Comparison of ENCODE assay signal across 30 cellular contexts in the genomic region with DNA sequence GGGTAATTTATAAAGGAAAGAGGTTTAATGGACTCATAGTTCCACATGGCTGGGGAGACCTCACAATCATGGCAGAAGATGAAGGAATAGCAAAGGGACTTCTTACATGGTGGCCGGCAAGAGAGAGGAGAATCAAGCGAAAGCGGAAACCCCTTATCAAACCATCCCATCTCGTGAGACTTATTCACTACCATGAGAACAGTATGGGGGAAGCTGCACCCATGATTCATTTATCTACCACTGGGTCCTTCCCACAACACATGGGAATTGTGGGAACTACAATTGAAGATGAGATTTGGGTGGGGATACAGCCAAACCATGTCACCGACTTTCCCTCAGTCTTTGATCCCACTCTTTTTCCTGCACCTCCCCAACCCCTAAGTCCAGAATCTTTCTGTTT.
"Had no signal": no experiment of that assay in that cellular context is flagged by ENCODE, and none has a peak within 500 bp of the region (broad histone marks: within the 10 kb centered on the region; RNA-seq: fewer than 3 reads in every experiment).

No MANE protein-coding gene starts in this region.

- DNase-seq: naive thymus-derived CD4-positive, alpha-beta T cell; natural killer cell; nephron progenitor cell; nucleus accumbens; pancreas; right cardiac atrium; right lobe of liver; spleen; stimulated activated CD4-positive, alpha-beta T cell treated with anti-CD3 and anti-CD28 coated beads, Interleukin-12 subunit alpha, Interleukin-12 subunit beta, amount 100 ng/mL, for 4 hours; stimulated activated CD4-positive, alpha-beta T cell treated with anti-CD3 and anti-CD28 coated beads, Interleukin-1b, Interleukin-23, amount 100 ng/mL, for 48 hours; stimulated activated CD4-positive, alpha-beta T cell treated with anti-CD3 and anti-CD28 coated beads, Interleukin-4, amount 100 ng/mL, for 1 hour; stimulated activated CD4-positive, alpha-beta T cell treated with anti-CD3 and anti-CD28 coated beads, Interleukin-4, amount 100 ng/mL, for 4 hours; stimulated activated CD8-positive, alpha-beta memory T cell treated with anti-CD3 and anti-CD28 coated beads, Interleukin-4, amount 100 ng/mL, for 48 hours; stimulated activated naive CD4-positive, alpha-beta T cell; stimulated activated naive CD8-positive, alpha-beta T cell treated with anti-CD3 and anti-CD28 coated beads, Interleukin-15, amount 100 ng/mL, for 72 hours; stimulated activated naive CD8-positive, alpha-beta T cell treated with anti-CD3 and anti-CD28 coated beads, Interleukin-15, Interleukin-2, amounts not matched to agents 100 U/mL and 50 U/mL, for 24 hours; substantia nigra; testis; tibial artery; transverse colon; upper lobe of right lung; uterus had no signal

- FAIRE-seq: pancreas had no signal

- H3K36me3 Mint-ChIP-seq: natural killer cell; stimulated activated memory B cell treated with anti-CD40 and anti-IgM and Interleukin-4, amounts not matched to agents 10 μg/mL and 1 μg/mL and 100 μg/mL, for 72 hours; type B pancreatic cell had no signal

- H3K4me3 Mint-ChIP-seq: naive thymus-derived CD4-positive, alpha-beta T cell; natural killer cell; nephron progenitor cell; neural crest cell; stimulated activated memory B cell treated with anti-CD40 and anti-IgM and Interleukin-4, amounts not matched to agents 10 μg/mL and 1 μg/mL and 100 μg/mL, for 72 hours; stimulated activated naive CD8-positive, alpha-beta T cell treated with anti-CD3 and anti-CD28 coated beads, Interleukin-15, amount 100 ng/mL, for 72 hours; type B pancreatic cell had no signal

- H3K4me1 Mint-ChIP-seq: natural killer cell; stimulated activated memory B cell treated with anti-CD40 and anti-IgM and Interleukin-4, amounts not matched to agents 10 μg/mL and 1 μg/mL and 100 μg/mL, for 72 hours had no signal

- H3K4me1 ChIP-seq: pancreas, right lobe of liver had no signal

- H3K9me3 ChIP-seq: neutrophil, pancreas, prostate gland, right lobe of liver, spleen, suprapubic skin, testis, tibial artery, transverse colon, upper lobe of right lung, uterus had no signal

- H3K4me3 ChIP-seq: pancreas, prostate gland, right lobe of liver, skin epidermis, smooth muscle cell, spleen, suprapubic skin, testis, tibial artery, transverse colon, upper lobe of right lung, uterus had no signal

- H3K4me2 ChIP-seq: smooth muscle cell had no signal

- ATAC-seq: naive thymus-derived CD4-positive, alpha-beta T cell; natural killer cell; pancreas; right cardiac atrium; right lobe of liver; stimulated activated memory B cell treated with anti-CD40 and anti-IgM and Interleukin-4, amounts not matched to agents 10 μg/mL and 1 μg/mL and 100 μg/mL, for 72 hours; stimulated activated naive CD8-positive, alpha-beta T cell treated with anti-CD3 and anti-CD28 coated beads, Interleukin-15, amount 100 ng/mL, for 72 hours; stimulated activated naive CD8-positive, alpha-beta T cell treated with anti-CD3 and anti-CD28 coated beads, Interleukin-15, Interleukin-2, amounts not matched to agents 100 U/mL and 50 U/mL, for 24 hours; upper lobe of right lung had no signal

- H3K27ac Mint-ChIP-seq: naive thymus-derived CD4-positive, alpha-beta T cell; natural killer cell; nephron progenitor cell; stimulated activated memory B cell treated with anti-CD40 and anti-IgM and Interleukin-4, amounts not matched to agents 10 μg/mL and 1 μg/mL and 100 μg/mL, for 72 hours; stimulated activated naive CD8-positive, alpha-beta T cell treated with anti-CD3 and anti-CD28 coated beads, Interleukin-15, amount 100 ng/mL, for 72 hours; type B pancreatic cell had no signal

- H3K27me3 ChIP-seq: pancreas, right lobe of liver, suprapubic skin, testis, tibial artery, transverse colon, upper lobe of right lung, uterus had no signal

- H3K9me3 Mint-ChIP-seq: natural killer cell; neural crest cell; stimulated activated naive CD8-positive, alpha-beta T cell treated with anti-CD3 and anti-CD28 coated beads, Interleukin-15, amount 100 ng/mL, for 72 hours; type B pancreatic cell had no signal

- H3K27ac ChIP-seq: neutrophil, pancreas, prostate gland, right lobe of liver, skin epidermis, spleen, suprapubic skin, testis, tibial artery, transverse colon, upper lobe of right lung, uterus had no signal

- H3K36me3 ChIP-seq: neutrophil, pancreas, prostate gland, right lobe of liver, spleen, suprapubic skin, tibial artery, transverse colon, upper lobe of right lung, uterus had no signal
